11 cellular contexts compared by ENCODE assay signal in the genomic region with DNA sequence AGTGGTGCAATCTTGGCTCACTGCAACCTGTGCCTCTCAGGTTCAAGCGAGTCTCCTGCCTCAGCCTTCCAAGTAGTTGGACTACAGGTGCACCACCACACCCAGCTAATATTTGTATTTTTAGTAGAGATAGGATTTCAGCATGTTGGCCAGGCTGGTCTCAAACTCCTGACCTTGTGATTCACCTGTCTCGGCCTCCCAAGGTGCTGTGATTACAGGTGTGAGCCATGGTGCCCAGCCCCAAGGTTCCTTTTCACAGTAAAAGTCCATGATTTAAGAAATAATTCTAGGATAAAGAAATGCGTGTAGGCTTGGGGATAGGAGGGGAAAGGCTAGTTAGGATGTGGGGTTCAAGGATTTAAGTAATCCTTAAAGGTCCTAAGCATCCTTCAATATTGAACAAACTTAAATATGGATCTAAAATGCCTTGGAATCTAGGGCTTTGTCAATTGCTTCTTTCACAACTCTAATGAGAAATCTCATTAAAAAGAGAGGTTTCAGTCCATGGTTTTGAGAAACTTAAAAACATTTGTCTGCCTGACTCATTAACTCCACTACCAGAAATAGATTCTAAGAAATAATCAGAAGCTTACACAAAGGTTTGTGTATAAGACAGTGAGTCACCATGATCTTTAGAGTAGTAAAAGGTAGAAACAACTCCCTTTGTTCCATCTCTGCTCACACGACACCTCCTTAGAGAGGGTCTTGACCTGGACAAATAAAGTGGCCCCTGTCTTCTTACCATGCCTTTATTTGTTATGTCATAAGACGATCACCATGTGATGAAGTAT.
DNase-seq lines count a peak whose midpoint lies in the region; ATAC-seq, FAIRE-seq and TF ChIP-seq lines count a peak whose summit lies in the region.
"Had no signal": no experiment of that assay in that cellular context is flagged by ENCODE, and none has a peak within 500 bp of the region (broad histone marks: within the 10 kb centered on the region; RNA-seq: fewer than 3 reads in every experiment).

No MANE protein-coding gene starts in this region.

- TF ChIP-seq CTCF in epithelial cell of esophagus (IDR thresholded peaks at IDR 0.05; ENCODE audit: insufficient read depth, low read depth, low read length, missing control alignments), result no peak

- DNase-seq in RCC 7860 (ENCODE audit: low spot score) (peak; percentile 19), epithelial cell of esophagus (ENCODE audit: low read depth) (peak; percentile 75), renal cortical epithelial cell (ENCODE audit: low read depth) (peak; percentile 99), HuH-7.5 (ENCODE audit: low spot score) (no peak), SHP77 treated with DMSO at 0.1 percent for 48 hours (lab: John Stamatoyannopoulos, UW) (no peak)
- DNase-seq: cerebellar nuclear complex, NCI-H146 had no signal

- no peak overlapping the region for H3K4me3 ChIP-seq in epithelial cell of esophagus (ENCODE audit: low read length)
- H3K4me3 ChIP-seq: HAP-1 had no signal

- FAIRE-seq in RCC 7860 (lab: Jason Lieb, UNC), result peak; percentile 52

- ATAC-seq in GM18868 (IDR thresholded peaks at IDR 0.05; ENCODE audit: unreplicated experiment), result peak; percentile 40
- no peak for ATAC-seq in GM19455 (IDR thresholded peaks at IDR 0.05; ENCODE audit: unreplicated experiment)
- ATAC-seq: Right ventricle myocardium inferior had no signal

Comparison
In these comparisons a context has a peak if more than half of its experiments do, and no peak if none do; other contexts are left out.
1. DNase-seq: peak in RCC 7860 (single experiment), epithelial cell of esophagus (single experiment) and renal cortical epithelial cell (single experiment); none in HuH-7.5 (single experiment) and SHP77 treated with DMSO at 0.1 percent for 48 hours (single experiment).